In genomic region chr1:200708769-200709168, GRCh38 we compare ENCODE assay signal across 23 cellular contexts. TPM values are rescaled to one million over a fixed set of nuclear protein-coding genes. Genes with fewer than 3 reads are reported as not detected.
DNase-seq lines count a peak whose midpoint lies in the region; ATAC-seq and FAIRE-seq lines count a peak whose summit lies in the region.
"Had no signal": no experiment of that assay in that cellular context is flagged by ENCODE, and none has a peak within 500 bp of the region (broad histone marks: within the 10 kb centered on the region; RNA-seq: fewer than 3 reads in every experiment).

No MANE protein-coding gene starts in this region.

- DNase-seq in AG08396 (ENCODE audit: low spot score): peak; percentile 9
- peak; percentile 16 for DNase-seq in M059J (ENCODE audit: low read depth)
- peak; percentile 56 for DNase-seq in amniotic epithelial cell (ENCODE audit: low read depth)
- peak; percentile 82 for DNase-seq in islet precursor cell
- DNase-seq in GM19239 (ENCODE audit: insufficient read length, low spot score): no peak
- no peak for DNase-seq in NK-92 treated with Interleukin-12 subunit alpha and Interleukin-12 subunit beta, amount 100 ng/mL, for 24 hours (lab: John Stamatoyannopoulos, UW)
- no peak for DNase-seq in activated CD4-positive, CD25-positive, alpha-beta regulatory T cell treated with anti-CD3 and anti-CD28 coated beads, Interleukin-2, amount 50 U/mL, for 72 hours
- DNase-seq: activated CD4-positive, alpha-beta T cell treated with anti-CD3 and anti-CD28 coated beads, Interleukin-2, amount 50 U/mL, for 1 hour; activated CD8-positive, alpha-beta memory T cell treated with anti-CD3 and anti-CD28 coated beads, Interleukin-2, amount 50 U/mL, for 48 hours; activated effector memory CD4-positive, alpha-beta T cell treated with anti-CD3 and anti-CD28 coated beads, Interleukin-2, amount 50 U/mL, for 16 hours; CD4-positive, alpha-beta T cell; dorsolateral prefrontal cortex; Kasumi-1; midbrain; NCI-H510A; posterior cingulate gyrus; stimulated activated naive B cell treated with anti-CD40 and anti-IgM and Interleukin-4, amounts not matched to agents 10 μg/mL and 1 μg/mL and 100 μg/mL, for 72 hours; T-cell had no signal

- no peak for FAIRE-seq in GM19239 (lab: Jason Lieb, UNC)
- FAIRE-seq: frontal cortex, GM12891 had no signal

- no peak for ATAC-seq in GM19463 (IDR thresholded peaks at IDR 0.05; ENCODE audit: unreplicated experiment)
- ATAC-seq: natural killer cell treated with Interleukin-12 subunit alpha and Interleukin-12 subunit beta and Interleukin-15 and Interleukin-18, amount 100 ng/mL, for 72 hours; Right ventricle myocardium inferior; stimulated activated naive B cell treated with anti-CD40 and anti-IgM and Interleukin-4, amounts not matched to agents 10 μg/mL and 1 μg/mL and 100 μg/mL, for 72 hours; T-cell had no signal

RNA-seq across cellular contexts. Expression of gene CAMSAP2, which starts 29.9 kb away (rescaled TPM):
- total RNA-seq in M059J (2014; rRNA removed; shearing (Covaris generic)): 16.1 and 24.3 TPM in 2 replicates

RNA-seq across cellular contexts. Expression of gene DDX59, which starts 39.1 kb away (rescaled TPM):
- 18.1 and 30.1 TPM in 2 replicates for total RNA-seq in M059J (2014; rRNA removed; shearing (Covaris generic))

Comparison
In these comparisons a context has a peak if more than half of its experiments do, and no peak if none do; other contexts are left out.
1. DNase-seq: peak in AG08396 (single experiment), M059J (single experiment), amniotic epithelial cell (single experiment) and islet precursor cell (single experiment); none in GM19239 (single experiment), NK-92 treated with Interleukin-12 subunit alpha and Interleukin-12 subunit beta, amount 100 ng/mL, for 24 hours (single experiment) and activated CD4-positive, CD25-positive, alpha-beta regulatory T cell treated with anti-CD3 and anti-CD28 coated beads, Interleukin-2, amount 50 U/mL, for 72 hours (single experiment).